Comparison of ENCODE assay signal across 8 cellular contexts in genomic region chr12:124861898-124862676, GRCh38. TPM values are rescaled to one million over a fixed set of nuclear protein-coding genes. Genes with fewer than 3 reads are reported as not detected.
DNase-seq lines count a peak whose midpoint lies in the region; ATAC-seq and TF ChIP-seq lines count a peak whose summit lies in the region.

No MANE protein-coding gene starts in this region.

- POLR2A ChIA-PET in activated B cell treated with CpG ODN at 0.5 μM for 24 hours (lab: Charles Lee), result interaction anchor here (0.6 to 3.8 kb wide), 13 partner anchors 18 to 88 kb away, joined by 3 to 23 read pairs (median 5); partner anchors contain the start of gene UBC

- in situ Hi-C loops in HAP-1 (cut with MboI; ENCODE audit: low sequenced_read_pairs), result no loop called here

- no peak overlapping the region for H3K4me3 ChIP-seq in CD4-positive, CD25-positive, alpha-beta regulatory T cell (ENCODE audit: low read depth, low read length)
- H3K4me3 ChIP-seq in HAP-1, result peak overlapping the region; percentile 64

- no peaks in the 10 kb centered on the region for H3K9me3 ChIP-seq in CD4-positive, CD25-positive, alpha-beta regulatory T cell (ENCODE audit: control insufficient read depth in 2 of 2, low read length in 2 of 2)
- peaks cover 4% of the 10 kb centered on the region; the same call in 1 of the 2 replicates for H3K9me3 ChIP-seq in HAP-1

- H3K27ac Mint-ChIP-seq in CD4-positive, CD25-positive, alpha-beta regulatory T cell, result no peak overlapping the region
- H3K27ac Mint-ChIP-seq in activated B cell treated with CpG ODN at 0.5 μM for 24 hours, result peak overlapping the region; percentile 80

- peaks cover 5% of the 10 kb centered on the region for H3K27me3 ChIP-seq in CD4-positive, CD25-positive, alpha-beta regulatory T cell (ENCODE audit: control insufficient read depth, insufficient read depth, low read length)
- no peaks in the 10 kb centered on the region for H3K27me3 ChIP-seq in HAP-1 (ENCODE audit: low read depth)
- H3K27me3 ChIP-seq in layer of hippocampus (ENCODE audit: control insufficient read depth, insufficient read depth, low read length), result no peaks in the 10 kb centered on the region

- no peak for DNase-seq in CD4-positive, CD25-positive, alpha-beta regulatory T cell
- DNase-seq in HAP-1 (ENCODE audit: low spot score in 2 of 2) (no peak), activated B cell treated with CpG ODN at 0.5 μM for 24 hours (no peak), NCI-H128 (lab: John Stamatoyannopoulos, UW; ENCODE audit: unreplicated experiment) (no peak), NCI-H345 (lab: John Stamatoyannopoulos, UW) (no peak), NCI-H2107 treated with DMSO at 0.1 percent for 48 hours (lab: John Stamatoyannopoulos, UW; ENCODE audit: unreplicated experiment) (no peak)

- H3K36me3 Mint-ChIP-seq in CD4-positive, CD25-positive, alpha-beta regulatory T cell, result no peaks in the 10 kb centered on the region
- H3K36me3 Mint-ChIP-seq in activated B cell treated with CpG ODN at 0.5 μM for 24 hours (ENCODE audit: low read depth), result peaks cover 1% of the 10 kb centered on the region

- H3K9me3 Mint-ChIP-seq in CD4-positive, CD25-positive, alpha-beta regulatory T cell, result no peaks in the 10 kb centered on the region
- H3K9me3 Mint-ChIP-seq in activated B cell treated with CpG ODN at 0.5 μM for 24 hours, result no peaks in the 10 kb centered on the region

- peaks cover 18% of the 10 kb centered on the region for H3K4me1 ChIP-seq in CD4-positive, CD25-positive, alpha-beta regulatory T cell (ENCODE audit: control insufficient read depth, insufficient read depth, low read length, poor library complexity, severe bottlenecking)
- peaks cover 24% of the 10 kb centered on the region for H3K4me1 ChIP-seq in HAP-1

- no peaks in the 10 kb centered on the region for H3K36me3 ChIP-seq in CD4-positive, CD25-positive, alpha-beta regulatory T cell (ENCODE audit: control insufficient read depth, insufficient read depth, low read length)
- H3K36me3 ChIP-seq in HAP-1 (replicated peaks), result peaks cover 44% of the 10 kb centered on the region

- H3K27ac ChIP-seq in CD4-positive, CD25-positive, alpha-beta regulatory T cell (ENCODE audit: insufficient read depth, low read length, poor library complexity, severe bottlenecking), result no peak overlapping the region
- peak overlapping the region; percentile 35 for H3K27ac ChIP-seq in layer of hippocampus (ENCODE audit: low read depth, low read length)

- CTCF ChIA-PET in activated B cell treated with CpG ODN at 0.5 μM for 24 hours (lab: Charles Lee), result interaction anchor here (1.4 to 2.1 kb wide), 3 partner anchors 27 to 88 kb away, joined by 3 to 7 read pairs (median 3); no protein-coding TSS in a partner anchor

- peaks cover 15% of the 10 kb centered on the region for H3K27me3 Mint-ChIP-seq in CD4-positive, CD25-positive, alpha-beta regulatory T cell
- H3K27me3 Mint-ChIP-seq in activated B cell treated with CpG ODN at 0.5 μM for 24 hours, result no peaks in the 10 kb centered on the region

- intact Hi-C loops in activated B cell treated with CpG ODN at 0.5 μM for 24 hours (cut with micrococcal nuclease), result loop anchor here (2.0 to 10.0 kb wide), 3 partner anchors 23 to 297 kb away; partner anchors contain the start of gene NCOR2

- H3K4me3 Mint-ChIP-seq in CD4-positive, CD25-positive, alpha-beta regulatory T cell, result peak overlapping the region; percentile 4 to 87 (median 82)
- peak overlapping the region; percentile 83 for H3K4me3 Mint-ChIP-seq in activated B cell treated with CpG ODN at 0.5 μM for 24 hours

- H3K4me1 Mint-ChIP-seq in CD4-positive, CD25-positive, alpha-beta regulatory T cell, result peaks cover 0 to 18% (median 1%) of the 10 kb centered on the region in 4 donors
- peaks cover 48% of the 10 kb centered on the region for H3K4me1 Mint-ChIP-seq in activated B cell treated with CpG ODN at 0.5 μM for 24 hours

- TF ChIP-seq CTCF in activated B cell treated with CpG ODN at 0.5 μM for 24 hours (IDR thresholded peaks at IDR 0.05), result no peak

- ATAC-seq in CD4-positive, CD25-positive, alpha-beta regulatory T cell (ENCODE audit: low read depth in 2 of 2), result no peak
- ATAC-seq in activated B cell treated with CpG ODN at 0.5 μM for 24 hours (ENCODE audit: low read depth), result peak; percentile 41
- ATAC-seq in GM21576 (IDR thresholded peaks at IDR 0.05; ENCODE audit: unreplicated experiment), result no peak

RNA-seq across cellular contexts. Expression of gene SCARB1, which starts 1.6 kb away (rescaled TPM):
- 1.2 TPM for total RNA-seq in CD4-positive, CD25-positive, alpha-beta regulatory T cell
- polyA plus RNA-seq in CD4-positive, CD25-positive, alpha-beta regulatory T cell, result under 1 TPM; 0.52 to 0.81 (median 0.69) TPM
- total RNA-seq in activated B cell treated with CpG ODN at 0.5 μM for 24 hours, result 39.3 and 40.8 TPM in 2 replicates

RNA-seq across cellular contexts. Expression of gene UBC, which starts 52.4 kb away (rescaled TPM):
- total RNA-seq in CD4-positive, CD25-positive, alpha-beta regulatory T cell, result 2,012 TPM
- polyA plus RNA-seq in CD4-positive, CD25-positive, alpha-beta regulatory T cell, result 1,000 to 10,000 TPM; 1,179 to 1,557 (median 1,450) TPM
- total RNA-seq in activated B cell treated with CpG ODN at 0.5 μM for 24 hours, result 847 and 865 TPM in 2 replicates

Comparison
In these comparisons a context has a peak if more than half of its experiments do, and no peak if none do; other contexts are left out.
1. RNA of gene SCARB1, which starts 1.6 kb away (total RNA-seq): 39.3 to 40.8 TPM in activated B cell treated with CpG ODN at 0.5 μM for 24 hours; 1.2 TPM in CD4-positive, CD25-positive, alpha-beta regulatory T cell (single experiment); every median in the first group is over 10 times any median in the second.